8 cellular contexts compared by ENCODE assay signal in the genomic region with DNA sequence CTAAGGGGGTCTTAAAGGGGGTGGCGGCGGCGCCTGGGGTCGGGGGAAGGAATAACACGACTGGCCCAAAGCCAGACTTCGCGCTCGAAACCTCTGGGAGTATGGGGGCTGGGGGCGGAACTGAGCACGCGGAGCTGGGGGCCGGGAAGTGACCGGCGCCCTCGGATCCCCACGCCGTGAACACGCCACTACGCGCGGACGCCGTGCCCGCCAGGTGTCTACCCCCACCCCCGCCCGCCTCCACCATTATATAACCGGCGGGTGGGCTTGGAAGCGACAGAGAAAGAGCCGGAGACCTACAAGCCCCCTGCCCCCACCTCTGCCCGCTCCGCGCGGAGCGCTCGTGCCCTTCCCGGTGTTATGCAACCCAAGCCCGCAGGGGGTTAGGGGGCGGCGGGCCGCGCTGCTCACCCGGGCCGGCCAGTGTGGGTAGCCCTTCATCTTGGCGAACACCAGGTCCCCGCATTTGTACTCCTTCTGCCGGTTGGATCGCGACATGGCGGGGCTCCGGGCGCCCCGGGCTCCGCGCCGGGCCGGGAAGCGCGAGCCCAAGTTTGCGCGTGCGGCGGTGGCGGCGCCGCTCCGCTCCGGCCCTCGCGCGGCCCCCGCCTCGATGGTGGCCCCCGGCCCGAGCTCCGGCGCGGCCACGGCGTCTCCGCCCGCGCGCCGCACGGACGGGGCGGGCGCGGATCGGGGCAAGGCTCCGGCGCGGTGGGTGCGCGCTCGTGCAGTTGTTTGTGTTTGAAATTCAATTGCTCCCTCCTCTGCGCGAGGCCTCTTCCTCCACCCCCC. TPM values are rescaled to one million over a fixed set of nuclear protein-coding genes. Genes with fewer than 3 reads are reported as not detected.
DNase-seq lines count a peak whose midpoint lies in the region; ATAC-seq, FAIRE-seq and TF ChIP-seq lines count a peak whose summit lies in the region.

TSS of gene HDGF (minus strand) at position 744 of the 792 bp plus-strand sequence. CDS start at position 498, 246 bp downstream.

- POLR2A ChIA-PET in activated CD8-positive, alpha-beta T cell treated with anti-CD3 and anti-CD28 coated beads, Interleukin-2, amount 10 ng/mL, durations not matched to agents 7 days and 5 days (lab: Charles Lee) = interaction anchor here (0.5 to 4.1 kb wide), 9 partner anchors 9 to 110 kb away, joined by 3 to 61 read pairs (median 4); partner anchors contain the start of genes ISG20L2, METTL25B, MRPL24 and PRCC
- POLR2A ChIA-PET in naive thymus-derived CD4-positive, alpha-beta T cell (lab: Charles Lee) = interaction anchor here (0.7 to 4.5 kb wide), 6 partner anchors 9 to 62 kb away, joined by 3 to 64 read pairs (median 18); partner anchors contain the start of genes ISG20L2, METTL25B, MRPL24 and PRCC

- H3K27ac ChIP-seq in esophagus squamous epithelium = peak within 1 kb of the TSS; percentile 93 to 99 (median 98)
- H3K27ac ChIP-seq in naive thymus-derived CD4-positive, alpha-beta T cell (ENCODE audit: low read depth, low read length) = peak within 1 kb of the TSS; percentile 90
- H3K27ac ChIP-seq in uterus = peak within 1 kb of the TSS; percentile 99 to 100

- H3K27me3 ChIP-seq in esophagus squamous epithelium (no peaks in the 10 kb centered on the region), uterus (no peaks in the 10 kb centered on the region)
- no peaks in the 10 kb centered on the region for H3K27me3 ChIP-seq in naive thymus-derived CD4-positive, alpha-beta T cell (ENCODE audit: control insufficient read depth in 2 of 2, insufficient read depth in 2 of 2, low read length in 2 of 2)

- intact Hi-C loops in esophagus squamous epithelium (cut with DNase I) (no loop called here), uterus (cut with DNase I; ENCODE audit: low total_unique reads) (no loop called here)
- intact Hi-C loops in naive thymus-derived CD4-positive, alpha-beta T cell (cut with micrococcal nuclease) = loop anchor here (1.0 kb wide), 6 partner anchors 10 to 413 kb away; partner anchors contain the start of genes ISG20L2 (in 2 of the 2), METTL25B (in 2 of the 2), MRPL24 (in 2 of the 2) and PRCC (in 2 of the 2)

- DNase-seq in D721Med (ENCODE audit: insufficient read length, low spot score) = peak; percentile 9
- no peak for DNase-seq in Jurkat, Clone E6-1 (ENCODE audit: low read depth, low spot score)
- peak; percentile 49 for DNase-seq in activated CD8-positive, alpha-beta T cell treated with anti-CD3 and anti-CD28 coated beads, Interleukin-2, amount 10 ng/mL, durations not matched to agents 7 days and 5 days
- DNase-seq in esophagus squamous epithelium (lab: John Stamatoyannopoulos, UW) = no peak
- DNase-seq in naive thymus-derived CD4-positive, alpha-beta T cell = peak in 3 of 9 donors; percentile 29 to 49 (median 48)
- DNase-seq in uterus = peak; percentile 63 to 65
- no peak for DNase-seq in 8988T

- TF ChIP-seq POLR2A in esophagus squamous epithelium (IDR thresholded peaks at IDR 0.05) (no peak), uterus (IDR thresholded peaks at IDR 0.05) (no peak)

- no peaks in the 10 kb centered on the region for H3K9me3 Mint-ChIP-seq in activated CD8-positive, alpha-beta T cell treated with anti-CD3 and anti-CD28 coated beads, Interleukin-2, amount 10 ng/mL, durations not matched to agents 7 days and 5 days (ENCODE audit: insufficient read depth)
- H3K9me3 Mint-ChIP-seq in naive thymus-derived CD4-positive, alpha-beta T cell = no peaks in the 10 kb centered on the region

- no peak for FAIRE-seq in D721Med (lab: Jason Lieb, UNC)

- peak within 1 kb of the TSS; percentile 96 for H3K4me3 Mint-ChIP-seq in activated CD8-positive, alpha-beta T cell treated with anti-CD3 and anti-CD28 coated beads, Interleukin-2, amount 10 ng/mL, durations not matched to agents 7 days and 5 days
- peak within 1 kb of the TSS; percentile 88 to 98 (median 94) for H3K4me3 Mint-ChIP-seq in naive thymus-derived CD4-positive, alpha-beta T cell

- H3K36me3 ChIP-seq in esophagus squamous epithelium (no peaks in the 10 kb centered on the region), uterus (no peaks in the 10 kb centered on the region)
- H3K36me3 ChIP-seq in naive thymus-derived CD4-positive, alpha-beta T cell (ENCODE audit: control insufficient read depth in 2 of 3, insufficient read depth in 3 of 3, low read length in 3 of 3) = peaks cover 0 to 6% (median 0%) of the 10 kb centered on the region in 3 experiments

- peak within 1 kb of the TSS; percentile 96 for H3K27ac Mint-ChIP-seq in activated CD8-positive, alpha-beta T cell treated with anti-CD3 and anti-CD28 coated beads, Interleukin-2, amount 10 ng/mL, durations not matched to agents 7 days and 5 days
- H3K27ac Mint-ChIP-seq in naive thymus-derived CD4-positive, alpha-beta T cell = peak within 1 kb of the TSS; percentile 85 to 96 (median 91)

- no peaks in the 10 kb centered on the region for H3K9me3 ChIP-seq in esophagus squamous epithelium
- H3K9me3 ChIP-seq in naive thymus-derived CD4-positive, alpha-beta T cell (ENCODE audit: control insufficient read depth in 2 of 3, low read length in 3 of 3) = no peaks in the 10 kb centered on the region
- no peaks in the 10 kb centered on the region for H3K9me3 ChIP-seq in uterus

- H3K4me1 ChIP-seq in esophagus squamous epithelium = peaks cover 36 to 64% (median 40%) of the 10 kb centered on the region in 3 donors
- H3K4me1 ChIP-seq in naive thymus-derived CD4-positive, alpha-beta T cell (ENCODE audit: control insufficient read depth in 2 of 2, insufficient read depth in 2 of 2, low read length in 2 of 2) = peaks cover 41 to 44% of the 10 kb centered on the region in 2 donors
- peaks cover 0 to 2% of the 10 kb centered on the region in 2 donors for H3K4me1 ChIP-seq in uterus

- ATAC-seq in GM21447 (IDR thresholded peaks at IDR 0.05; ENCODE audit: unreplicated experiment) = peak; percentile 6
- peak; percentile 19 for ATAC-seq in activated CD8-positive, alpha-beta T cell treated with anti-CD3 and anti-CD28 coated beads, Interleukin-2, amount 10 ng/mL, durations not matched to agents 7 days and 5 days
- ATAC-seq in naive thymus-derived CD4-positive, alpha-beta T cell = peak; percentile 35

- CTCF ChIA-PET in activated CD8-positive, alpha-beta T cell treated with anti-CD3 and anti-CD28 coated beads, Interleukin-2, amount 10 ng/mL, durations not matched to agents 7 days and 5 days (lab: Charles Lee) = interaction anchor here (1.0 to 4.5 kb wide), 8 partner anchors 10 to 109 kb away, joined by 3 to 90 read pairs (median 6); partner anchors contain the start of genes ISG20L2, METTL25B, MRPL24 and NTRK1
- CTCF ChIA-PET in naive thymus-derived CD4-positive, alpha-beta T cell (lab: Charles Lee) = interaction anchor here (0.7 to 1.8 kb wide), 4 partner anchors 24 to 63 kb away, joined by 3 to 6 read pairs (median 3); partner anchors contain the start of gene METTL25B

- 0 to 1% methylated on average over 23 to 43 of the region's 99 CpGs for WGBS in esophagus squamous epithelium, 2 donors

- H3K4me3 ChIP-seq in Jurkat, Clone E6-1 (ENCODE audit: low read length) = peak within 1 kb of the TSS; percentile 98
- H3K4me3 ChIP-seq in esophagus squamous epithelium (peak within 1 kb of the TSS; percentile 75 to 97 (median 96)), uterus (peak within 1 kb of the TSS; percentile 97 to 98)
- H3K4me3 ChIP-seq in naive thymus-derived CD4-positive, alpha-beta T cell (ENCODE audit: low read length) = peak within 1 kb of the TSS; percentile 93

- H3K36me3 Mint-ChIP-seq in activated CD8-positive, alpha-beta T cell treated with anti-CD3 and anti-CD28 coated beads, Interleukin-2, amount 10 ng/mL, durations not matched to agents 7 days and 5 days (ENCODE audit: low read depth) = peaks cover 35% of the 10 kb centered on the region
- peaks cover 0 to 18% (median 0%) of the 10 kb centered on the region in 5 donors for H3K36me3 Mint-ChIP-seq in naive thymus-derived CD4-positive, alpha-beta T cell

- H3K4me1 Mint-ChIP-seq in activated CD8-positive, alpha-beta T cell treated with anti-CD3 and anti-CD28 coated beads, Interleukin-2, amount 10 ng/mL, durations not matched to agents 7 days and 5 days (ENCODE audit: low read depth) = peaks cover 46% of the 10 kb centered on the region
- H3K4me1 Mint-ChIP-seq in naive thymus-derived CD4-positive, alpha-beta T cell = peaks cover 46 to 64% (median 53%) of the 10 kb centered on the region in 7 donors

- H3K27me3 Mint-ChIP-seq in activated CD8-positive, alpha-beta T cell treated with anti-CD3 and anti-CD28 coated beads, Interleukin-2, amount 10 ng/mL, durations not matched to agents 7 days and 5 days (ENCODE audit: low read depth) = no peaks in the 10 kb centered on the region
- no peaks in the 10 kb centered on the region for H3K27me3 Mint-ChIP-seq in naive thymus-derived CD4-positive, alpha-beta T cell

- TF ChIP-seq CTCF in D721Med (IDR thresholded peaks at IDR 0.05; ENCODE audit: insufficient read depth, missing control alignments) (no peak), esophagus squamous epithelium (IDR thresholded peaks at IDR 0.05) (peak in 3 of 6 experiments; percentile 14 to 29 (median 18)), uterus (IDR thresholded peaks at IDR 0.05) (peak in 1 of 4 experiments; percentile 40)

RNA-seq across cellular contexts. Expression of gene HDGF, which starts in this region (rescaled TPM):
- 382 TPM for polyA plus RNA-seq in Jurkat, Clone E6-1 (2012; ENCODE audit: insufficient read depth, insufficient read length)
- 100 to 1,000 TPM; 261 to 264 TPM for total RNA-seq in activated CD8-positive, alpha-beta T cell treated with anti-CD3 and anti-CD28 coated beads, Interleukin-2, amount 10 ng/mL, durations not matched to agents 7 days and 5 days
- total RNA-seq in esophagus squamous epithelium (100 to 1,000 TPM; 180 to 278 (median 236) TPM), uterus (100 to 1,000 TPM in 2 of 4 donors, 10 to 100 TPM in 2; 41.2 to 150 (median 73.7) TPM)
- 100 to 1,000 TPM in 1 of 5 experiments, 10 to 100 TPM in 4; 64.1 to 224 (median 91.2) TPM for total RNA-seq in naive thymus-derived CD4-positive, alpha-beta T cell
- 10 to 100 TPM; 25.0 to 39.3 TPM for polyA plus RNA-seq in naive thymus-derived CD4-positive, alpha-beta T cell

Comparison
In these comparisons a context has a peak if more than half of its experiments do, and no peak if none do; other contexts are left out.
1. DNase-seq: peak in D721Med (single experiment), activated CD8-positive, alpha-beta T cell treated with anti-CD3 and anti-CD28 coated beads, Interleukin-2, amount 10 ng/mL, durations not matched to agents 7 days and 5 days (single experiment) and uterus (2 of 2); none in Jurkat, Clone E6-1 (single experiment), esophagus squamous epithelium (single experiment) and 8988T (single experiment).
2. intact Hi-C loops: an anchor here in naive thymus-derived CD4-positive, alpha-beta T cell (1.0 kb wide); none called in esophagus squamous epithelium and uterus.
3. Peak in every context shown above with its lines, with median percentiles within 50 percentile points of each other: ATAC-seq, H3K4me3 ChIP-seq and H3K27ac ChIP-seq.